In genomic region chrX:120452131-120452530, GRCh38 we compare ENCODE assay signal across 8 cellular contexts. TPM values are rescaled to one million over a fixed set of nuclear protein-coding genes. Genes with fewer than 3 reads are reported as not detected.
A peak's percentile ranks its signal among the peaks of the same experiment; 100 is the strongest.
DNase-seq lines count a peak whose midpoint lies in the region; ATAC-seq, FAIRE-seq and TF ChIP-seq lines count a peak whose summit lies in the region.

No MANE protein-coding gene starts in this region.

- DNase-seq in AG09319 (ENCODE audit: extremely low read depth, low read depth) (no peak), GM19239 (ENCODE audit: insufficient read length, low spot score) (no peak), RKO (ENCODE audit: low spot score) (peak; percentile 50), fibroblast of villous mesenchyme (ENCODE audit: low read depth) (peak; percentile 46), superior temporal gyrus (ENCODE audit: extremely low spot score) (peak; percentile 61), lower lobe of right lung (no peak)
- DNase-seq in natural killer cell treated with Interleukin-12 subunit alpha and Interleukin-12 subunit beta and Interleukin-15 and Interleukin-18, amount 100 ng/mL, for 72 hours (ENCODE audit: low spot score), result no peak

- H3K27me3 Mint-ChIP-seq in natural killer cell treated with Interleukin-12 subunit alpha and Interleukin-12 subunit beta and Interleukin-15 and Interleukin-18, amount 100 ng/mL, for 72 hours, result no peaks in the 10 kb centered on the region

- FAIRE-seq in GM19239 (lab: Jason Lieb, UNC), result peak; percentile 21

- intact Hi-C loops in lower lobe of right lung (cut with DNase I), result no loop called here

- TF ChIP-seq CTCF in AG09319 (IDR thresholded peaks at IDR 0.05; ENCODE audit: low read depth, low read length) (peak; percentile 57), fibroblast of villous mesenchyme (IDR thresholded peaks at IDR 0.05; ENCODE audit: insufficient read depth, low read depth, low read length) (peak; percentile 36), lower lobe of right lung (IDR thresholded peaks at IDR 0.05) (no peak)

- no peak overlapping the region for H3K4me3 Mint-ChIP-seq in natural killer cell treated with Interleukin-12 subunit alpha and Interleukin-12 subunit beta and Interleukin-15 and Interleukin-18, amount 100 ng/mL, for 72 hours

- peaks cover 3% of the 10 kb centered on the region for H3K4me1 ChIP-seq in lower lobe of right lung

- no peaks in the 10 kb centered on the region for H3K9me3 ChIP-seq in lower lobe of right lung

- H3K27me3 ChIP-seq in lower lobe of right lung (ENCODE audit: low read depth), result no peaks in the 10 kb centered on the region

- no peaks in the 10 kb centered on the region for H3K36me3 Mint-ChIP-seq in natural killer cell treated with Interleukin-12 subunit alpha and Interleukin-12 subunit beta and Interleukin-15 and Interleukin-18, amount 100 ng/mL, for 72 hours

- H3K36me3 ChIP-seq in lower lobe of right lung, result peaks cover 23% of the 10 kb centered on the region

- peaks cover 4 to 6% of the 10 kb centered on the region in 2 donors for H3K4me1 Mint-ChIP-seq in natural killer cell treated with Interleukin-12 subunit alpha and Interleukin-12 subunit beta and Interleukin-15 and Interleukin-18, amount 100 ng/mL, for 72 hours (ENCODE audit: low read depth in 2 of 2)

- H3K4me3 ChIP-seq in fibroblast of villous mesenchyme (ENCODE audit: low read depth, low read length) (no peak overlapping the region), lower lobe of right lung (no peak overlapping the region)

- H3K27ac Mint-ChIP-seq in natural killer cell treated with Interleukin-12 subunit alpha and Interleukin-12 subunit beta and Interleukin-15 and Interleukin-18, amount 100 ng/mL, for 72 hours, result no peak overlapping the region

- no peak overlapping the region for H3K27ac ChIP-seq in lower lobe of right lung

- no peak for ATAC-seq in lower lobe of right lung
- no peak for ATAC-seq in HG03139 (IDR thresholded peaks at IDR 0.05; ENCODE audit: unreplicated experiment)
- no peak for ATAC-seq in natural killer cell treated with Interleukin-12 subunit alpha and Interleukin-12 subunit beta and Interleukin-15 and Interleukin-18, amount 100 ng/mL, for 72 hours

- H3K9me3 Mint-ChIP-seq in natural killer cell treated with Interleukin-12 subunit alpha and Interleukin-12 subunit beta and Interleukin-15 and Interleukin-18, amount 100 ng/mL, for 72 hours, result no peaks in the 10 kb centered on the region

RNA-seq across cellular contexts. Expression of gene LAMP2, which starts 17.0 kb away (rescaled TPM):
- total RNA-seq in fibroblast of villous mesenchyme (129 and 153 TPM in 2 replicates), lower lobe of right lung (156 TPM)
- 10 to 100 TPM; 25.6 to 58.6 TPM for total RNA-seq in natural killer cell treated with Interleukin-12 subunit alpha and Interleukin-12 subunit beta and Interleukin-15 and Interleukin-18, amount 100 ng/mL, for 72 hours

Comparison
In these comparisons a context has a peak if more than half of its experiments do, and no peak if none do; other contexts are left out.
1. DNase-seq: peak in RKO (single experiment), fibroblast of villous mesenchyme (single experiment) and superior temporal gyrus (single experiment); none in AG09319 (single experiment), GM19239 (single experiment), lower lobe of right lung (single experiment) and natural killer cell treated with Interleukin-12 subunit alpha and Interleukin-12 subunit beta and Interleukin-15 and Interleukin-18, amount 100 ng/mL, for 72 hours (single experiment).